In the genomic region with DNA sequence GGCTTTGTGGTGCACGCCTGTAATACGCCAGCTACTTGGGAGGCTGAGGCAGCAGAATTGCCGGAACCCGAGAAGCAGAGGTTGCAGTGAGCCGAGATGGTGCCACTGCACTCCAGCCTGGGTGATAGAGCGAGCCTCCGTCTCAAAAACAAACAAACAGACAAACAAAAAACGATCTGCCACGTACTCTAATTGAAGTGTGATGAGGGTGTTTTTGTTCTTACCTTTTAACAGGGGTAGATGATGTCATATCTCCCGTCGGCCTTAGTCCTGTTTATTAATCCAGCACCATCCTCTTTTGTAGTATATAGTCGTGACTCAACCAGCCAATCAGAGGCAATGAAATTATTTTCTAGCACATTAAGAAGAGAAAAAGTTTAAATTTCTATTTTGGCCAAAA, we compare ENCODE assay signal across 1 cellular context.
TF ChIP-seq lines count a peak whose summit lies in the region.

No MANE protein-coding gene starts in this region.

TF ChIP-seq in HepG2, 621 proteins besides CTCF, POLR2A, EP300 and RAD21:
- peak; percentile 73 for TF ChIP-seq ATF7 (IDR thresholded peaks at IDR 0.05)
- TF ChIP-seq ATF7 (CRISPR knock-in tag; IDR thresholded peaks at IDR 0.05) = no peak
- TF ChIP-seq, protein P1, sequence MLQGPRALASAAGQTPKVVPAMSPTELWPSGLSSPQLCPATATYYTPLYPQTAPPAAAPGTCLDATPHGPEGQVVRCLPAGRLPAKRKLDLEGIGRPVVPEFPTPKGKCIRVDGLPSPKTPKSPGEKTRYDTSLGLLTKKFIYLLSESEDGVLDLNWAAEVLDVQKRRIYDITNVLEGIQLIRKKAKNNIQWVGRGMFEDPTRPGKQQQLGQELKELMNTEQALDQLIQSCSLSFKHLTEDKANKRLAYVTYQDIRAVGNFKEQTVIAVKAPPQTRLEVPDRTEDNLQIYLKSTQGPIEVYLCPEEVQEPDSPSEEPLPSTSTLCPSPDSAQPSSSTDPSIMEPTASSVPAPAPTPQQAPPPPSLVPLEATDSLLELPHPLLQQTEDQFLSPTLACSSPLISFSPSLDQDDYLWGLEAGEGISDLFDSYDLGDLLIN (CRISPR knock-in tag; IDR thresholded peaks at IDR 0.05; ENCODE audit: borderline replicate concordance) = no peak
